1 cellular context compared by ENCODE assay signal in the genomic region with DNA sequence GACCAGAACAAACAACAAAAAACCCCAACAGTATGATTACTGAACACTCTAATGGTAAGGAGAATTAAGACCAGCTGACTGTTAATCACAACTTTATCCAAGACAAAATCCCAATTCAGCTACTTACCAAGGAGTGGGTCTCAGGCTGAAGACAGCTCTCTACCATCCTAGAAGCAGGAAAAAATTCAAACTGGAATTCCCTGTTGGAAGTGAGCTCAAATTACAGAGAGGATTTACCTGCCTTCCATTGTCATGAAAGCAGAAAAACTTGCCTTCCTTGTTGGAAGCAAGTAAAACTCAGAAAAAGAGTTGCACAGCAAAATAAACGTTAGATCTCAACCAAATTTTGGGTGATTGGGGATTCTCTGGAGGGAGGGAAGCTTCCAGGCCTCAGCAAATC.
TF ChIP-seq lines count a peak whose summit lies in the region.

No MANE protein-coding gene starts in this region.

TF ChIP-seq in WTC11, 78 proteins besides CTCF, POLR2A, EP300 and RAD21 (continued from another document):
- no peak for TF ChIP-seq ZNF512 (CRISPR knock-in tag; IDR thresholded peaks at IDR 0.05; ENCODE audit: borderline replicate concordance)
